Comparison of ENCODE assay signal across 8 cellular contexts in the genomic region with DNA sequence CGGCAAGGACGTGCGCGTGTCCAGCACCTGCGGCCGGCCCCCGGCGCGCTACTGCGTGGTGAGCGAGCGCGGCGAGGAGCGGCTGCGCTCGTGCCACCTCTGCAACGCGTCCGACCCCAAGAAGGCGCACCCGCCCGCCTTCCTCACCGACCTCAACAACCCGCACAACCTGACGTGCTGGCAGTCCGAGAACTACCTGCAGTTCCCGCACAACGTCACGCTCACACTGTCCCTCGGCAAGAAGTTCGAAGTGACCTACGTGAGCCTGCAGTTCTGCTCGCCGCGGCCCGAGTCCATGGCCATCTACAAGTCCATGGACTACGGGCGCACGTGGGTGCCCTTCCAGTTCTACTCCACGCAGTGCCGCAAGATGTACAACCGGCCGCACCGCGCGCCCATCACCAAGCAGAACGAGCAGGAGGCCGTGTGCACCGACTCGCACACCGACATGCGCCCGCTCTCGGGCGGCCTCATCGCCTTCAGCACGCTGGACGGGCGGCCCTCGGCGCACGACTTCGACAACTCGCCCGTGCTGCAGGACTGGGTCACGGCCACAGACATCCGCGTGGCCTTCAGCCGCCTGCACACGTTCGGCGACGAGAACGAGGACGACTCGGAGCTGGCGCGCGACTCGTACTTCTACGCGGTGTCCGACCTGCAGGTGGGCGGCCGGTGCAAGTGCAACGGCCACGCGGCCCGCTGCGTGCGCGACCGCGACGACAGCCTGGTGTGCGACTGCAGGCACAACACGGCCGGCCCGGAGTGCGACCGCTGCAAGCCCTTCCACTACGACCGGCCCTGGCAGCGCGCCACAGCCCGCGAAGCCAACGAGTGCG. TPM values are rescaled to one million over a fixed set of nuclear protein-coding genes. Genes with fewer than 3 reads are reported as not detected.
DNase-seq lines count a peak whose midpoint lies in the region; ATAC-seq and TF ChIP-seq lines count a peak whose summit lies in the region.

No MANE protein-coding gene starts in this region.

- no peak for ATAC-seq in CD4-positive, alpha-beta T cell (ENCODE audit: poor library complexity)
- peak; percentile 45 for ATAC-seq in esophagus mucosa
- ATAC-seq in HG03442 (IDR thresholded peaks at IDR 0.05; ENCODE audit: unreplicated experiment), result no peak
- ATAC-seq in HG02973 (IDR thresholded peaks at IDR 0.05; ENCODE audit: unreplicated experiment), result no peak
- no peak for ATAC-seq in GM18498 (IDR thresholded peaks at IDR 0.05; ENCODE audit: unreplicated experiment)

- no peak overlapping the region for H3K27ac Mint-ChIP-seq in CD4-positive, alpha-beta T cell
- peak overlapping the region; percentile 78 for H3K27ac Mint-ChIP-seq in T-helper 1 cell treated with Interleukin-12 subunit alpha and Interleukin-12 subunit beta and Interleukin-4 antibody, amounts not matched to agents 30 μg/mL and 1 μg/mL, for 36 hours

- peak overlapping the region; percentile 97 for H2AFZ ChIP-seq in neuronal stem cell (ENCODE audit: low read length)

- H3K4me3 ChIP-seq in neuronal stem cell (ENCODE audit: low read length in 2 of 2), result peak overlapping the region; percentile 54 to 81

- peak overlapping the region; percentile 85 for H3K4ac ChIP-seq in neuronal stem cell (ENCODE audit: low read length)

- peaks cover 4% of the 10 kb centered on the region for H3K79me1 ChIP-seq in neuronal stem cell (ENCODE audit: low read depth, low read length)

- no peaks in the 10 kb centered on the region for H3K9me3 ChIP-seq in CD4-positive, alpha-beta T cell (ENCODE audit: control insufficient read depth, low read length)
- H3K9me3 ChIP-seq in neuronal stem cell (replicated peaks in 1 of 2; ENCODE audit: control insufficient read depth in 2 of 2, insufficient read depth in 1 of 2, low read depth in 1 of 2, low read length in 2 of 2), result peaks cover 1 to 7% of the 10 kb centered on the region in 2 donors

- peak overlapping the region; percentile 0 for H3K23ac ChIP-seq in neuronal stem cell (ENCODE audit: low read depth, low read length, poor library complexity)

- H3K27me3 ChIP-seq in CD4-positive, alpha-beta T cell (ENCODE audit: control insufficient read depth, insufficient read depth, low read length), result peaks cover 76% of the 10 kb centered on the region
- peaks cover 26 to 86% (median 50%) of the 10 kb centered on the region in 3 experiments for H3K27me3 ChIP-seq in neuronal stem cell (ENCODE audit: control insufficient read depth in 3 of 3, insufficient read depth in 3 of 3, low read depth in 1 of 3, low read length in 3 of 3)

- H3K18ac ChIP-seq in neuronal stem cell (ENCODE audit: low read length), result peak overlapping the region; percentile 94

- POLR2A ChIA-PET in CD4-positive, alpha-beta T cell (lab: Charles Lee), result no interaction called here

- peak overlapping the region; percentile 93 for H3K4me3 Mint-ChIP-seq in CD4-positive, alpha-beta T cell
- peak overlapping the region; percentile 86 for H3K4me3 Mint-ChIP-seq in T-helper 1 cell treated with Interleukin-12 subunit alpha and Interleukin-12 subunit beta and Interleukin-4 antibody, amounts not matched to agents 30 μg/mL and 1 μg/mL, for 36 hours

- H3K36me3 ChIP-seq in neuronal stem cell (replicated peaks in 1 of 2; ENCODE audit: control insufficient read depth in 2 of 2, insufficient read depth in 2 of 2, low read length in 2 of 2), result no peaks in the 10 kb centered on the region

- H2BK120ac ChIP-seq in neuronal stem cell (ENCODE audit: low read depth, low read length), result peak overlapping the region; percentile 30

- peak overlapping the region; percentile 0 for H2BK5ac ChIP-seq in neuronal stem cell (ENCODE audit: low read length)

- peak overlapping the region; percentile 95 for H2AK5ac ChIP-seq in neuronal stem cell (ENCODE audit: low read depth, low read length)

- H2BK12ac ChIP-seq in neuronal stem cell (ENCODE audit: low read length), result peak overlapping the region; percentile 86

- H3K4me2 ChIP-seq in neuronal stem cell (ENCODE audit: insufficient read depth, low read length, poor library complexity, severe bottlenecking), result peak overlapping the region; percentile 96

- H4K8ac ChIP-seq in neuronal stem cell (ENCODE audit: low read depth, low read length), result no peak overlapping the region

- H3K27ac ChIP-seq in CD4-positive, alpha-beta T cell (ENCODE audit: low read depth, low read length), result no peak overlapping the region
- no peak overlapping the region for H3K27ac ChIP-seq in neuronal stem cell (replicated peaks; ENCODE audit: low read length)

- peak overlapping the region; percentile 75 for H3K14ac ChIP-seq in neuronal stem cell (ENCODE audit: low read length)

- H3K4me1 ChIP-seq in neuronal stem cell (ENCODE audit: control insufficient read depth in 2 of 2, insufficient read depth in 1 of 2, low read depth in 1 of 2, low read length in 2 of 2), result peaks cover 7 to 16% of the 10 kb centered on the region in 2 donors

- no peak for DNase-seq in CD4-positive, alpha-beta T cell
- DNase-seq in neuronal stem cell (ENCODE audit: low spot score) (peak; percentile 40), COR-L47 (lab: John Stamatoyannopoulos, UW) (no peak)

- peak overlapping the region; percentile 95 for H2BK15ac ChIP-seq in neuronal stem cell (ENCODE audit: low read length)

- peaks cover 4% of the 10 kb centered on the region for H3K36me3 Mint-ChIP-seq in CD4-positive, alpha-beta T cell (ENCODE audit: low read depth)
- H3K36me3 Mint-ChIP-seq in T-helper 1 cell treated with Interleukin-12 subunit alpha and Interleukin-12 subunit beta and Interleukin-4 antibody, amounts not matched to agents 30 μg/mL and 1 μg/mL, for 36 hours (ENCODE audit: low read depth), result no peaks in the 10 kb centered on the region

- intact Hi-C loops in CD4-positive, alpha-beta T cell (cut with DNase I, micrococcal nuclease), result no loop called here

- no peak overlapping the region for H4K91ac ChIP-seq in neuronal stem cell (ENCODE audit: low read depth, low read length, poor library complexity)

- no peak for TF ChIP-seq CTCF in CD4-positive, alpha-beta T cell (IDR thresholded peaks at IDR 0.05)

- H3K4me1 Mint-ChIP-seq in CD4-positive, alpha-beta T cell (ENCODE audit: low read depth), result peaks cover 20% of the 10 kb centered on the region
- peaks cover 6% of the 10 kb centered on the region for H3K4me1 Mint-ChIP-seq in T-helper 1 cell treated with Interleukin-12 subunit alpha and Interleukin-12 subunit beta and Interleukin-4 antibody, amounts not matched to agents 30 μg/mL and 1 μg/mL, for 36 hours (ENCODE audit: low read depth)

- H3K9ac ChIP-seq in neuronal stem cell (ENCODE audit: low read depth, low read length, poor library complexity), result peak overlapping the region; percentile 67

- CTCF ChIA-PET in CD4-positive, alpha-beta T cell (lab: Charles Lee), result no interaction called here

- no CpG with 5 or more reads among the region's 110 CpGs for WGBS in neuronal stem cell (ENCODE audit: extremely low coverage in 2 of 2, insufficient read length in 2 of 2, insufficient replicate concordance in 1 of 2), 2 donors

- peaks cover 72% of the 10 kb centered on the region for H3K27me3 Mint-ChIP-seq in CD4-positive, alpha-beta T cell
- H3K27me3 Mint-ChIP-seq in T-helper 1 cell treated with Interleukin-12 subunit alpha and Interleukin-12 subunit beta and Interleukin-4 antibody, amounts not matched to agents 30 μg/mL and 1 μg/mL, for 36 hours (ENCODE audit: low read depth), result peaks cover 65% of the 10 kb centered on the region

- no peaks in the 10 kb centered on the region for H3K9me3 Mint-ChIP-seq in CD4-positive, alpha-beta T cell
- no peaks in the 10 kb centered on the region for H3K9me3 Mint-ChIP-seq in T-helper 1 cell treated with Interleukin-12 subunit alpha and Interleukin-12 subunit beta and Interleukin-4 antibody, amounts not matched to agents 30 μg/mL and 1 μg/mL, for 36 hours

RNA-seq across cellular contexts. Expression of a gene that starts 1.5 kb away (rescaled TPM):
- under 1 TPM; 0.08 to 0.14 TPM for total RNA-seq in CD4-positive, alpha-beta T cell
- 9.1 TPM for total RNA-seq in esophagus mucosa
- polyA plus RNA-seq in neuronal stem cell (2013, experiment 1 of 2), result 2.0 TPM
- 2.0 TPM for polyA plus RNA-seq in neuronal stem cell (2013, experiment 2 of 2)

RNA-seq across cellular contexts. Expression of a gene that starts 57.3 kb away (rescaled TPM):
- total RNA-seq in CD4-positive, alpha-beta T cell, result 100 to 1,000 TPM; 153 to 159 TPM
- total RNA-seq in esophagus mucosa, result 0.88 TPM
- 1.1 TPM for polyA plus RNA-seq in neuronal stem cell (2013, experiment 1 of 2)
- 0.89 TPM for polyA plus RNA-seq in neuronal stem cell (2013, experiment 2 of 2)

Comparison
In these comparisons a context has a peak if more than half of its experiments do, and no peak if none do; other contexts are left out.
1. RNA of a gene that starts 57.3 kb away (total RNA-seq): 153 to 159 TPM in CD4-positive, alpha-beta T cell; 0.88 TPM in esophagus mucosa (single experiment); every median in the first group is over 10 times any median in the second.